In genomic region chr7:155918720-155919399, GRCh38 we compare ENCODE assay signal across 1 cellular context.
A peak's percentile ranks its signal among the peaks of the same experiment; 100 is the strongest.
TF ChIP-seq lines count a peak whose summit lies in the region.

No MANE protein-coding gene starts in this region.

TF ChIP-seq in HEK293, 187 proteins besides CTCF, POLR2A, EP300 and RAD21 (continued from another document):
- TF ChIP-seq AEBP2 (tag by site-specific recombination; IDR thresholded peaks at IDR 0.05; ENCODE audit: borderline replicate concordance) (0 out of 2 replicates have a peak, but pooled peaks have one; percentile 4), ZNF114 (tag by site-specific recombination; IDR thresholded peaks at IDR 0.05) (no peak), ZBTB6 (tag by site-specific recombination; IDR thresholded peaks at IDR 0.05) (no peak)
